Comparison of ENCODE assay signal across 13 cellular contexts in the genomic region with DNA sequence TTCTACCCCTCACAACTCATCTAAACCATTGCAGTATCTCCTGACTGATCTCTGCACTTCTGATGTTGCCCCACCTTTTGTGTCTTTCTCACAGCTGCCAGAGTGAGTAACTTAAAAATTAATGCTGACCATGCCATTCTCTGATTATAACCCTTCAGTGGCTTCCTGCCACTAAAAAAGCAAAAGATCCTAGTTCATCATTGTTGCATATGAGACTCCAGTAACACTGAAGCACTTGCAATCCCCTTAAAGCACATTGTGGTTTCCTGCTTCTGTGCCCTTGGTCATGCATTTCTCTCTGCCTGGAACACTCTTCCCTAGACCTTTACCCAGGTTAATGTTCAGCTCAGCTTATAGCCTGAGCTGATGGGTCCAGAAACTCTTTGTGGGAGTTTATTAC.
A peak's percentile ranks its signal among the peaks of the same experiment; 100 is the strongest.
DNase-seq lines count a peak whose midpoint lies in the region; ATAC-seq, FAIRE-seq and TF ChIP-seq lines count a peak whose summit lies in the region.
"Had no signal": no experiment of that assay in that cellular context is flagged by ENCODE, and none has a peak within 500 bp of the region (broad histone marks: within the 10 kb centered on the region; RNA-seq: fewer than 3 reads in every experiment).

No MANE protein-coding gene starts in this region.

- no peak overlapping the region for H3K9ac ChIP-seq in BLaER1
- no peak overlapping the region for H3K9ac ChIP-seq in kidney (ENCODE audit: low read length in 2 of 2)
- H3K9ac ChIP-seq: neural progenitor cell had no signal

- DNase-seq in amniotic epithelial cell (ENCODE audit: low read depth) = peak; percentile 7
- DNase-seq in kidney = no peak
- no peak for DNase-seq in activated CD4-positive, CD25-positive, alpha-beta regulatory T cell (lab: John Stamatoyannopoulos, UW)
- DNase-seq in testis = no peak
- DNase-seq: activated CD4-positive, alpha-beta T cell treated with anti-CD3 and anti-CD28 coated beads for 48 hours; islet precursor cell; NCI-H1436 treated with DMSO at 0.1 percent for 48 hours; stimulated activated CD4-positive, alpha-beta T cell treated with anti-CD3 and anti-CD28 coated beads, Interleukin-15, amount 100 ng/mL, for 24 hours had no signal

- H3K4me3 ChIP-seq in BLaER1 (no peak overlapping the region), kidney (ENCODE audit: low read length in 2 of 2) (no peak overlapping the region), testis (no peak overlapping the region)
- H3K4me3 ChIP-seq: neural progenitor cell had no signal

- no peaks in the 10 kb centered on the region for H4K20me1 ChIP-seq in BLaER1

- H3K36me3 ChIP-seq in BLaER1 (peaks cover 26% of the 10 kb centered on the region), kidney (ENCODE audit: control insufficient read depth in 1 of 2, insufficient read depth in 2 of 2, low read length in 2 of 2) (peaks cover 5 to 15% of the 10 kb centered on the region in 2 donors), testis (ENCODE audit: low read depth, missing control alignments) (no peaks in the 10 kb centered on the region)

- H3K27me3 ChIP-seq in BLaER1 (no peaks in the 10 kb centered on the region), testis (no peaks in the 10 kb centered on the region)
- H3K27me3 ChIP-seq: neural progenitor cell had no signal

- TF ChIP-seq CTCF in kidney (IDR thresholded peaks at IDR 0.05; ENCODE audit: borderline replicate concordance, extremely low read depth, insufficient read depth) (no peak), testis (IDR thresholded peaks at IDR 0.05) (no peak)

- intact Hi-C loops in kidney (cut with DNase I) = no loop called here
- intact Hi-C loops in testis (cut with DNase I; ENCODE audit: low total_unique reads) = no loop called here

- peak overlapping the region; percentile 36 for H3K4me2 ChIP-seq in BLaER1
- H3K4me2 ChIP-seq: neural progenitor cell had no signal

- no peak for FAIRE-seq in kidney (lab: Jason Lieb, UNC)

- H3K27ac ChIP-seq in BLaER1 (no peak overlapping the region), kidney (ENCODE audit: low read depth in 2 of 2, low read length in 2 of 2) (no peak overlapping the region), testis (no peak overlapping the region)
- H3K27ac ChIP-seq: neural progenitor cell had no signal

- TF ChIP-seq POLR2A in testis (IDR thresholded peaks at IDR 0.05) = no peak

- peak; percentile 32 for ATAC-seq in GM19468 (IDR thresholded peaks at IDR 0.05; ENCODE audit: extremely low read depth, unreplicated experiment)
- peak; percentile 70 for ATAC-seq in HG03354 (IDR thresholded peaks at IDR 0.05; ENCODE audit: poor library complexity, severe bottlenecking, unreplicated experiment)
- ATAC-seq in HG02870 (IDR thresholded peaks at IDR 0.05; ENCODE audit: unreplicated experiment) = no peak

- H3K9me3 ChIP-seq in BLaER1 = no peaks in the 10 kb centered on the region
- H3K9me3 ChIP-seq in kidney (ENCODE audit: control insufficient read depth in 1 of 2, low read length in 2 of 2) = no peaks in the 10 kb centered on the region
- no peaks in the 10 kb centered on the region for H3K9me3 ChIP-seq in testis

- H3K4me1 ChIP-seq in BLaER1 (peaks cover 11% of the 10 kb centered on the region), kidney (ENCODE audit: control insufficient read depth in 1 of 2, insufficient read depth in 1 of 2, low read depth in 1 of 2, low read length in 2 of 2) (no peaks in the 10 kb centered on the region), testis (no peaks in the 10 kb centered on the region)
- H3K4me1 ChIP-seq: neural progenitor cell had no signal
